17 cellular contexts compared by ENCODE assay signal in genomic region chr7:109246330-109247077, GRCh38.
DNase-seq lines count a peak whose midpoint lies in the region; ATAC-seq and TF ChIP-seq lines count a peak whose summit lies in the region.
"Had no signal": no experiment of that assay in that cellular context is flagged by ENCODE, and none has a peak within 500 bp of the region (broad histone marks: within the 10 kb centered on the region; RNA-seq: fewer than 3 reads in every experiment).

No MANE protein-coding gene starts in this region.

- ATAC-seq in left lung (peak; percentile 69), GM21515 (IDR thresholded peaks at IDR 0.05; ENCODE audit: unreplicated experiment) (no peak), GM18909 (IDR thresholded peaks at IDR 0.05; ENCODE audit: poor library complexity, unreplicated experiment) (no peak)
- ATAC-seq: pancreas; stimulated activated naive B cell treated with anti-CD40 and anti-IgM and Interleukin-4, amounts not matched to agents 10 μg/mL and 1 μg/mL and 100 μg/mL, for 72 hours had no signal

- H3K27ac ChIP-seq in C4-2B, result peak overlapping the region; percentile 74
- H3K27ac ChIP-seq in left lung, result no peak overlapping the region
- H3K27ac ChIP-seq: left ventricle myocardium inferior, pancreas had no signal

- 36 to 41% methylated on average over 10 of the region's 10 CpGs for WGBS in lower leg skin, 2 donors

- peaks cover 0 to 3% of the 10 kb centered on the region in 2 donors for H3K9me3 ChIP-seq in left lung
- H3K9me3 ChIP-seq: left ventricle myocardium inferior, pancreas had no signal

- TF ChIP-seq CTCF in C4-2B (conservative IDR thresholded peaks at IDR 0.05) (no peak), choroid plexus epithelial cell (conservative IDR thresholded peaks at IDR 0.05; ENCODE audit: low read depth, low read length) (no peak), left lung (IDR thresholded peaks at IDR 0.05) (no peak), lower leg skin (IDR thresholded peaks at IDR 0.05) (no peak)

- H3K4me3 ChIP-seq in choroid plexus epithelial cell (ENCODE audit: low read depth, low read length) (no peak overlapping the region), left lung (no peak overlapping the region), lower leg skin (ENCODE audit: low read depth, poor library complexity, severe bottlenecking) (no peak overlapping the region)
- H3K4me3 ChIP-seq: left ventricle myocardium inferior, pancreas, smooth muscle cell had no signal

- intact Hi-C loops in left lung (cut with DNase I), result no loop called here
- intact Hi-C loops in lower leg skin (cut with DNase I; ENCODE audit: low total_unique reads), result no loop called here

- no peak for TF ChIP-seq POLR2A in lower leg skin (IDR thresholded peaks at IDR 0.05)

- DNase-seq in NCI-H69 (lab: John Stamatoyannopoulos, UW) (peak; percentile 19), choroid plexus epithelial cell (ENCODE audit: low read depth) (peak; percentile 2), left lung (peak in 1 of 2 donors; percentile 34), lower leg skin (ENCODE audit: low spot score in 2 of 2) (no peak), NCI-H446 treated with DMSO at 0.1 percent for 48 hours (lab: John Stamatoyannopoulos, UW) (no peak)
- DNase-seq: activated CD4-positive, alpha-beta memory T cell treated with anti-CD3 and anti-CD28 coated beads for 36 hours; activated T-cell treated with anti-CD3 and anti-CD28 coated beads, Interleukin-2, amount 50 U/mL, for 48 hours; left ventricle myocardium inferior; NCI-H187; NCI-H510A treated with DMSO at 0.1 percent for 48 hours; SK-N-SH; stimulated activated naive B cell treated with anti-CD40 and anti-IgM and Interleukin-4, amounts not matched to agents 10 μg/mL and 1 μg/mL and 100 μg/mL, for 72 hours had no signal

- H3K36me3 ChIP-seq in left lung, result no peaks in the 10 kb centered on the region
- H3K36me3 ChIP-seq: left ventricle myocardium inferior, pancreas had no signal

- H3K4me1 ChIP-seq in left lung, result no peaks in the 10 kb centered on the region
- H3K4me1 ChIP-seq: left ventricle myocardium inferior, pancreas had no signal

- no peaks in the 10 kb centered on the region for H3K27me3 ChIP-seq in left lung
- H3K27me3 ChIP-seq: pancreas had no signal

Comparison
In these comparisons a context has a peak if more than half of its experiments do, and no peak if none do; other contexts are left out.
1. DNase-seq: peak in NCI-H69 (single experiment) and choroid plexus epithelial cell (single experiment); none in lower leg skin (0 of 2) and NCI-H446 treated with DMSO at 0.1 percent for 48 hours (single experiment).